In the genomic region with DNA sequence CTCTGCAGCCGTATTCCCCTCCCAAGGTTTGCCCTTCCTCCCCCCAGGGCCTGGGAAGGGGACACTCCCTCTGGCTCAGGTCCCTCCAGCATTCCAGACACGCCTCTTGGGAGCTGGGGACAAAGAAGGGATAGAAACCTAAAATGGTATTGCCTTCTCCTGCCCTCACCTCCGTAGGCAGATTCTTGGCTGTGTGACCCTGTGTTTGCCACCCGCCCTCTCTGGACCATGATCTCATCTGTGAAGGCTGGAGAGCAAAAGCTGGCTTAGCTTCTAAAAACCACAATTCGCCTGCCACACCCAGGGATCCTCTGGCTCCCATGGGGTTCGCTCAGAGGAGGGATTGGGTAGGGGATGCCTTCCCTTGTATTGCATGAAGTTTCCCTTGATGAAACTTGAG, we compare ENCODE assay signal across 22 cellular contexts. TPM values are rescaled to one million over a fixed set of nuclear protein-coding genes. Genes with fewer than 3 reads are reported as not detected.
DNase-seq lines count a peak whose midpoint lies in the region; ATAC-seq and TF ChIP-seq lines count a peak whose summit lies in the region.
"Had no signal": no experiment of that assay in that cellular context is flagged by ENCODE, and none has a peak within 500 bp of the region (broad histone marks: within the 10 kb centered on the region; RNA-seq: fewer than 3 reads in every experiment).

No MANE protein-coding gene starts in this region.

- H3K4ac ChIP-seq in trophoblast cell (ENCODE audit: low read depth, low read length) = no peak overlapping the region

- H2BK120ac ChIP-seq in trophoblast cell (ENCODE audit: insufficient read depth, low read length, poor library complexity) = no peak overlapping the region

- H3K23ac ChIP-seq in trophoblast cell (ENCODE audit: low read length) = no peak overlapping the region

- no peak overlapping the region for H2AFZ ChIP-seq in trophoblast cell (ENCODE audit: insufficient read depth, low read length, poor library complexity)

- peaks cover 93% of the 10 kb centered on the region for H3K4me1 Mint-ChIP-seq in dendritic cell treated with granulocyte-macrophage colony-stimulating factor and Interleukin-4, amounts not matched to agents 40 ng/mL and 50 ng/mL, for 4 days (ENCODE audit: low read depth)
- H3K4me1 Mint-ChIP-seq: natural killer cell had no signal

- no CpG with 5 or more reads among the region's 6 CpGs for WGBS in trophoblast cell (ENCODE audit: extremely low coverage, insufficient coverage, insufficient read length)

- no peaks in the 10 kb centered on the region for H3K36me3 ChIP-seq in trophoblast cell (ENCODE audit: control insufficient read depth in 1 of 2, insufficient read depth in 2 of 2, low read length in 2 of 2)
- H3K36me3 ChIP-seq: SJSA1 had no signal

- H4K12ac ChIP-seq in trophoblast cell (ENCODE audit: low read depth, low read length) = no peak overlapping the region

- H3K4me3 ChIP-seq in AG10803 (ENCODE audit: low read length) (no peak overlapping the region), trophoblast cell (ENCODE audit: low read depth, low read length) (no peak overlapping the region)
- H3K4me3 ChIP-seq: prostate gland, SJSA1 had no signal

- H4K8ac ChIP-seq in trophoblast cell (ENCODE audit: low read depth, low read length) = no peak overlapping the region

- peaks cover 55% of the 10 kb centered on the region for H3K36me3 Mint-ChIP-seq in dendritic cell treated with granulocyte-macrophage colony-stimulating factor and Interleukin-4, amounts not matched to agents 40 ng/mL and 50 ng/mL, for 4 days (ENCODE audit: low read depth)
- H3K36me3 Mint-ChIP-seq: natural killer cell had no signal

- H2AK5ac ChIP-seq in trophoblast cell (ENCODE audit: low read length) = no peak overlapping the region

- no peaks in the 10 kb centered on the region for H3K9me3 Mint-ChIP-seq in dendritic cell treated with granulocyte-macrophage colony-stimulating factor and Interleukin-4, amounts not matched to agents 40 ng/mL and 50 ng/mL, for 4 days
- H3K9me3 Mint-ChIP-seq: endodermal cell, natural killer cell had no signal

- no peaks in the 10 kb centered on the region for H3K27me3 ChIP-seq in trophoblast cell (ENCODE audit: insufficient read depth, low read length)
- H3K27me3 ChIP-seq: SJSA1 had no signal

- H3K27ac Mint-ChIP-seq in dendritic cell treated with granulocyte-macrophage colony-stimulating factor and Interleukin-4, amounts not matched to agents 40 ng/mL and 50 ng/mL, for 4 days = peak overlapping the region; percentile 94
- H3K27ac Mint-ChIP-seq: endodermal cell, natural killer cell had no signal

- H2BK5ac ChIP-seq in trophoblast cell (ENCODE audit: low read depth, low read length, poor library complexity) = no peak overlapping the region

- H3K79me1 ChIP-seq in trophoblast cell (ENCODE audit: low read length) = no peaks in the 10 kb centered on the region

- no peaks in the 10 kb centered on the region for H3K9me3 ChIP-seq in trophoblast cell (ENCODE audit: insufficient read depth, low read depth, low read length)
- H3K9me3 ChIP-seq: prostate gland, SJSA1 had no signal

- H3K27ac ChIP-seq in trophoblast cell (ENCODE audit: low read depth, low read length) = no peak overlapping the region
- H3K27ac ChIP-seq: SJSA1 had no signal

- no peaks in the 10 kb centered on the region for H3K79me2 ChIP-seq in trophoblast cell (ENCODE audit: control insufficient read depth, insufficient read depth, low read length, poor library complexity)

- peak overlapping the region; percentile 45 for H3K4me3 Mint-ChIP-seq in dendritic cell treated with granulocyte-macrophage colony-stimulating factor and Interleukin-4, amounts not matched to agents 40 ng/mL and 50 ng/mL, for 4 days
- H3K4me3 Mint-ChIP-seq: activated naive CD8-positive, alpha-beta T cell; endodermal cell; natural killer cell had no signal

- H3K4me1 ChIP-seq in trophoblast cell (ENCODE audit: control insufficient read depth in 1 of 2, insufficient read depth in 2 of 2, low read length in 2 of 2) = peaks cover 23 to 25% of the 10 kb centered on the region in 2 experiments
- H3K4me1 ChIP-seq: SJSA1 had no signal

- H3K14ac ChIP-seq in trophoblast cell (ENCODE audit: low read length) = no peak overlapping the region

- TF ChIP-seq CTCF in AG10803 (conservative IDR thresholded peaks at IDR 0.05; ENCODE audit: low read length) = no peak

- H2BK12ac ChIP-seq in trophoblast cell (ENCODE audit: low read length) = no peak overlapping the region

- no peak overlapping the region for H4K91ac ChIP-seq in trophoblast cell (ENCODE audit: low read depth, low read length)

- no peak overlapping the region for H3K4me2 ChIP-seq in trophoblast cell (ENCODE audit: low read length)

- no peak overlapping the region for H3K9ac ChIP-seq in trophoblast cell (ENCODE audit: low read length)

- H3K18ac ChIP-seq in trophoblast cell (ENCODE audit: low read length) = no peak overlapping the region

- no peak for ATAC-seq in HG02623 (IDR thresholded peaks at IDR 0.05; ENCODE audit: unreplicated experiment)
- ATAC-seq: natural killer cell had no signal

- intact Hi-C loops in dendritic cell treated with granulocyte-macrophage colony-stimulating factor and Interleukin-4, amounts not matched to agents 40 ng/mL and 50 ng/mL, for 4 days (cut with micrococcal nuclease) = no loop called here

- DNase-seq in AG10803 (ENCODE audit: low read depth) (peak; percentile 11), LoVo (ENCODE audit: low spot score) (peak; percentile 58), myocyte (ENCODE audit: low read depth) (peak; percentile 63), germinal center (ENCODE audit: low spot score) (no peak), NCI-H2171 (lab: John Stamatoyannopoulos, UW) (no peak), trophoblast cell (no peak)
- DNase-seq: activated CD4-positive, CD25-positive, alpha-beta regulatory T cell; activated CD8-positive, alpha-beta memory T cell treated with anti-CD3 and anti-CD28 coated beads for 24 hours; activated T-cell treated with anti-CD3 and anti-CD28 coated beads, Interleukin-2, amount 50 U/mL, for 48 hours; endodermal cell; mesendoderm; natural killer cell; NCI-H1436; NCI-H748 treated with DMSO at 0.1 percent for 48 hours; stimulated activated CD4-positive, alpha-beta T cell treated with anti-CD3 and anti-CD28 coated beads, Interleukin-2, amount 100 ng/mL, for 48 hours had no signal

- peaks cover 6% of the 10 kb centered on the region for H3K27me3 Mint-ChIP-seq in dendritic cell treated with granulocyte-macrophage colony-stimulating factor and Interleukin-4, amounts not matched to agents 40 ng/mL and 50 ng/mL, for 4 days
- H3K27me3 Mint-ChIP-seq: activated naive CD8-positive, alpha-beta T cell had no signal

RNA-seq across cellular contexts. Expression of a gene that starts 7.7 kb away (rescaled TPM):
- 89.2 and 113 TPM in 2 replicates for total RNA-seq in myocyte
- polyA plus RNA-seq in myocyte (2012) = 19.0 TPM
- 10.4 and 11.8 TPM in 2 replicates for polyA plus RNA-seq in trophoblast cell (2013)
- total RNA-seq: frontal cortex, SJSA1 had no signal

RNA-seq across cellular contexts. Expression of a gene that starts 34.0 kb away (rescaled TPM):
- total RNA-seq in myocyte = 32.3 and 33.5 TPM in 2 replicates
- polyA plus RNA-seq in myocyte (2012) = 29.2 TPM
- 14.9 and 16.3 TPM in 2 replicates for polyA plus RNA-seq in trophoblast cell (2013)

RNA-seq across cellular contexts. Expression of a gene that starts 37.4 kb away (rescaled TPM):
- 0.10 and 0.48 TPM in 2 replicates for total RNA-seq in myocyte
- polyA plus RNA-seq in myocyte (2012) = 0.35 TPM
- polyA plus RNA-seq in trophoblast cell (2013) = 0.03 and 0.07 TPM in 2 replicates
- total RNA-seq: frontal cortex, HT1080, natural killer cell, SJSA1 had no signal

Comparison
In these comparisons a context has a peak if more than half of its experiments do, and no peak if none do; other contexts are left out.
1. DNase-seq: peak in AG10803 (single experiment), LoVo (single experiment) and myocyte (single experiment); none in germinal center (single experiment), NCI-H2171 (single experiment) and trophoblast cell (0 of 2).